Comparison of ENCODE assay signal across 14 cellular contexts in the genomic region with DNA sequence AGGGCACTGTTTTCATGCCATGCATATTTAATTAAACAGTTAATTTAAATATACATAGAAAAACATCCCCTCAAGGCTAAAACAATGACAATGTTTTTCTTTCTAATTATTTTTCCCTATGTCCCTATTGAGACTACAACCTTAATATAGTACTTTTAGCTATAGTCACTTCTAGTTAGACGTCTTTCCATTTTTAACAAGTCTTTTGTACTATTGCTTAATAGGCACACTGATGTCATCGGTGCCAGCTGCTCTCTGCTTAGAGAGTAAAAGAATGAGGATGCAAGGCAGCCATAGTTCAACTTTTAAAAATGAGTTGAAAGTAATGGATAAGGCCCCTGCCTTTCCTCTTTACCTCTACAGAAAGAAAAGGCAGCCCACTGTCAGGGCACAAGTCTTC.
"Had no signal": no experiment of that assay in that cellular context is flagged by ENCODE, and none has a peak within 500 bp of the region (broad histone marks: within the 10 kb centered on the region; RNA-seq: fewer than 3 reads in every experiment).

No MANE protein-coding gene starts in this region.

- H3K27ac Mint-ChIP-seq: activated CD8-positive, alpha-beta memory T cell treated with anti-CD3 and anti-CD28 coated beads, Interleukin-2, amount 10 ng/mL, durations not matched to agents 7 days and 5 days; activated naive CD4-positive, alpha-beta T cell treated with anti-CD3 and anti-CD28 coated beads, Interleukin-2, amount 50 U/mL, for 72 hours; mesothelial cell of epicardium had no signal

- DNase-seq: activated CD4-positive, alpha-beta T cell treated with anti-CD3 and anti-CD28 coated beads, Interleukin-2, amount 50 U/mL, for 4 hours; activated CD4-positive, CD25-positive, alpha-beta regulatory T cell treated with anti-CD3 and anti-CD28 coated beads, Interleukin-2, amount 50 U/mL, for 72 hours; activated CD8-positive, alpha-beta memory T cell treated with anti-CD3 and anti-CD28 coated beads, Interleukin-2, amount 10 ng/mL, durations not matched to agents 7 days and 5 days; activated effector memory CD4-positive, alpha-beta T cell treated with anti-CD3 and anti-CD28 coated beads, Interleukin-2, amount 50 U/mL, for 16 hours; activated T-cell treated with anti-CD3 and anti-CD28 coated beads, Interleukin-2, amount 50 U/mL, for 4 hours; foreskin fibroblast; right lobe of liver; stimulated activated CD4-positive, alpha-beta T cell treated with anti-CD3 and anti-CD28 coated beads, Interleukin-2, amount 100 ng/mL, for 48 hours; stimulated activated naive CD4-positive, alpha-beta T cell treated with Interleukin-2 at 50 U/mL for 16 hours; upper lobe of left lung had no signal

- H3K36me3 ChIP-seq: esophagus muscularis mucosa, right lobe of liver, upper lobe of left lung had no signal

- H3K4me3 Mint-ChIP-seq: activated CD8-positive, alpha-beta memory T cell treated with anti-CD3 and anti-CD28 coated beads, Interleukin-2, amount 10 ng/mL, durations not matched to agents 7 days and 5 days; activated T-cell treated with anti-CD3 and anti-CD28 coated beads, Interleukin-2, amount 50 U/mL, for 4 hours; mesothelial cell of epicardium had no signal

- H3K9me3 ChIP-seq: esophagus muscularis mucosa, right lobe of liver, upper lobe of left lung had no signal

- H3K27me3 ChIP-seq: esophagus muscularis mucosa, right lobe of liver, upper lobe of left lung had no signal

- H3K4me1 Mint-ChIP-seq: activated CD8-positive, alpha-beta memory T cell treated with anti-CD3 and anti-CD28 coated beads, Interleukin-2, amount 10 ng/mL, durations not matched to agents 7 days and 5 days had no signal

- H3K4me1 ChIP-seq: esophagus muscularis mucosa, parathyroid adenoma, right lobe of liver, upper lobe of left lung had no signal

- H3K4me3 ChIP-seq: esophagus muscularis mucosa, right lobe of liver, upper lobe of left lung had no signal

- H3K27me3 Mint-ChIP-seq: activated CD8-positive, alpha-beta memory T cell treated with anti-CD3 and anti-CD28 coated beads, Interleukin-2, amount 10 ng/mL, durations not matched to agents 7 days and 5 days had no signal

- ATAC-seq: activated CD8-positive, alpha-beta memory T cell treated with anti-CD3 and anti-CD28 coated beads, Interleukin-2, amount 10 ng/mL, durations not matched to agents 7 days and 5 days; activated naive CD4-positive, alpha-beta T cell treated with anti-CD3 and anti-CD28 coated beads, Interleukin-2, amount 50 U/mL, for 72 hours; activated T-cell treated with anti-CD3 and anti-CD28 coated beads, Interleukin-2, amount 50 U/mL, for 4 hours; right lobe of liver had no signal

- H3K27ac ChIP-seq: esophagus muscularis mucosa, parathyroid adenoma, right lobe of liver, upper lobe of left lung had no signal

- H3K36me3 Mint-ChIP-seq: activated CD8-positive, alpha-beta memory T cell treated with anti-CD3 and anti-CD28 coated beads, Interleukin-2, amount 10 ng/mL, durations not matched to agents 7 days and 5 days; activated naive CD4-positive, alpha-beta T cell treated with anti-CD3 and anti-CD28 coated beads, Interleukin-2, amount 50 U/mL, for 72 hours; mesothelial cell of epicardium had no signal
